ENCODE assay signal across 2 cellular contexts in the genomic region with DNA sequence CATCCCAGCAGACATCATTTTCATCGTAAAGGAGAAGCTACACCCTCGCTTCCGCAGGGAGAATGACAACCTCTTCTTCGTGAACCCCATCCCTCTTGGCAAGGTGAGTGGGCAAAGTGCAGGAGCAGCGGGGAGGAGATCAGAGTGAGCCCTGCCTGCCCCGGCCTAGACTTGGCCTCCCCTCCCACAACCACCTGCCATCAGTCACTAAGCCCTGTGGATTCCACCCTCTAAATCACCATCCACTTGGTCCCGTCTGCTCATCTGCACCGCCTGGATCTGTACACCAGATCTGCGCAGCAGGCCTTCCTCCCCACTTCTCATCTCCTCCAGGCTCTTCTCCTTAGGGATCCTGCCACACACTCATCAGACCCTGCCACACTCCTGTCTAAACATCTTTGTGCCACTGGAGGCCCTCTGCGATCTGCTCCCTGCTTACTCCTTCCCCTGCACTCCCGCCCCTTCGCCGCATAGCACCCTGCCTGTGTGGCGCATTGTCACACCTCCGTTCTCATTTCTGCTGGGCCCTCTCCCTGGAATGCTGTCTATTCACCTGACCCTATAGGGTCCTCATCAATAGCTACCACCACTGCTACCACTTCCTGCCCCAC.
TF ChIP-seq lines count a peak whose summit lies in the region.

No MANE protein-coding gene starts in this region.

TF ChIP-seq in K562, 482 proteins besides CTCF, POLR2A, EP300 and RAD21:
- TF ChIP-seq, protein P1, sequence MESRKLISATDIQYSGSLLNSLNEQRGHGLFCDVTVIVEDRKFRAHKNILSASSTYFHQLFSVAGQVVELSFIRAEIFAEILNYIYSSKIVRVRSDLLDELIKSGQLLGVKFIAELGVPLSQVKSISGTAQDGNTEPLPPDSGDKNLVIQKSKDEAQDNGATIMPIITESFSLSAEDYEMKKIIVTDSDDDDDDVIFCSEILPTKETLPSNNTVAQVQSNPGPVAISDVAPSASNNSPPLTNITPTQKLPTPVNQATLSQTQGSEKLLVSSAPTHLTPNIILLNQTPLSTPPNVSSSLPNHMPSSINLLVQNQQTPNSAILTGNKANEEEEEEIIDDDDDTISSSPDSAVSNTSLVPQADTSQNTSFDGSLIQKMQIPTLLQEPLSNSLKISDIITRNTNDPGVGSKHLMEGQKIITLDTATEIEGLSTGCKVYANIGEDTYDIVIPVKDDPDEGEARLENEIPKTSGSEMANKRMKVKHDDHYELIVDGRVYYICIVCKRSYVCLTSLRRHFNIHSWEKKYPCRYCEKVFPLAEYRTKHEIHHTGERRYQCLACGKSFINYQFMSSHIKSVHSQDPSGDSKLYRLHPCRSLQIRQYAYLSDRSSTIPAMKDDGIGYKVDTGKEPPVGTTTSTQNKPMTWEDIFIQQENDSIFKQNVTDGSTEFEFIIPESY (CRISPR knock-in tag; IDR thresholded peaks at IDR 0.05), result peak; percentile 54; the same call in 1 of the 2 replicates
- peak; percentile 38; the same call in 1 of the 2 replicates for TF ChIP-seq POLR2G (IDR thresholded peaks at IDR 0.05; ENCODE audit: low read depth, low read length)
- TF ChIP-seq, protein P2, sequence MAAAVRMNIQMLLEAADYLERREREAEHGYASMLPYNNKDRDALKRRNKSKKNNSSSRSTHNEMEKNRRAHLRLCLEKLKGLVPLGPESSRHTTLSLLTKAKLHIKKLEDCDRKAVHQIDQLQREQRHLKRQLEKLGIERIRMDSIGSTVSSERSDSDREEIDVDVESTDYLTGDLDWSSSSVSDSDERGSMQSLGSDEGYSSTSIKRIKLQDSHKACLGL (CRISPR knock-in tag; IDR thresholded peaks at IDR 0.05; ENCODE audit: borderline replicate concordance, poor library complexity, severe bottlenecking), result no peak

TF ChIP-seq in WTC11, 78 proteins besides CTCF, POLR2A, EP300 and RAD21:
- TF ChIP-seq GTF2I (CRISPR knock-in tag; conservative IDR thresholded peaks at IDR 0.05) (no peak), NR3C1 (CRISPR knock-in tag; conservative IDR thresholded peaks at IDR 0.05; ENCODE audit: low read depth) (no peak), MXD4 (CRISPR knock-in tag; IDR thresholded peaks at IDR 0.05; ENCODE audit: borderline replicate concordance) (no peak), ESRRA (CRISPR knock-in tag; IDR thresholded peaks at IDR 0.05; ENCODE audit: borderline replicate concordance) (no peak)
- TF ChIP-seq, protein P3, sequence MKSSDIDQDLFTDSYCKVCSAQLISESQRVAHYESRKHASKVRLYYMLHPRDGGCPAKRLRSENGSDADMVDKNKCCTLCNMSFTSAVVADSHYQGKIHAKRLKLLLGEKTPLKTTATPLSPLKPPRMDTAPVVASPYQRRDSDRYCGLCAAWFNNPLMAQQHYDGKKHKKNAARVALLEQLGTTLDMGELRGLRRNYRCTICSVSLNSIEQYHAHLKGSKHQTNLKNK (CRISPR knock-in tag; IDR thresholded peaks at IDR 0.05), result no peak
- TF ChIP-seq, protein P4, sequence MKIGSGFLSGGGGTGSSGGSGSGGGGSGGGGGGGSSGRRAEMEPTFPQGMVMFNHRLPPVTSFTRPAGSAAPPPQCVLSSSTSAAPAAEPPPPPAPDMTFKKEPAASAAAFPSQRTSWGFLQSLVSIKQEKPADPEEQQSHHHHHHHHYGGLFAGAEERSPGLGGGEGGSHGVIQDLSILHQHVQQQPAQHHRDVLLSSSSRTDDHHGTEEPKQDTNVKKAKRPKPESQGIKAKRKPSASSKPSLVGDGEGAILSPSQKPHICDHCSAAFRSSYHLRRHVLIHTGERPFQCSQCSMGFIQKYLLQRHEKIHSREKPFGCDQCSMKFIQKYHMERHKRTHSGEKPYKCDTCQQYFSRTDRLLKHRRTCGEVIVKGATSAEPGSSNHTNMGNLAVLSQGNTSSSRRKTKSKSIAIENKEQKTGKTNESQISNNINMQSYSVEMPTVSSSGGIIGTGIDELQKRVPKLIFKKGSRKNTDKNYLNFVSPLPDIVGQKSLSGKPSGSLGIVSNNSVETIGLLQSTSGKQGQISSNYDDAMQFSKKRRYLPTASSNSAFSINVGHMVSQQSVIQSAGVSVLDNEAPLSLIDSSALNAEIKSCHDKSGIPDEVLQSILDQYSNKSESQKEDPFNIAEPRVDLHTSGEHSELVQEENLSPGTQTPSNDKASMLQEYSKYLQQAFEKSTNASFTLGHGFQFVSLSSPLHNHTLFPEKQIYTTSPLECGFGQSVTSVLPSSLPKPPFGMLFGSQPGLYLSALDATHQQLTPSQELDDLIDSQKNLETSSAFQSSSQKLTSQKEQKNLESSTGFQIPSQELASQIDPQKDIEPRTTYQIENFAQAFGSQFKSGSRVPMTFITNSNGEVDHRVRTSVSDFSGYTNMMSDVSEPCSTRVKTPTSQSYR (CRISPR knock-in tag; IDR thresholded peaks at IDR 0.05), result no peak
